ENCODE assay signal across 12 cellular contexts in the genomic region with DNA sequence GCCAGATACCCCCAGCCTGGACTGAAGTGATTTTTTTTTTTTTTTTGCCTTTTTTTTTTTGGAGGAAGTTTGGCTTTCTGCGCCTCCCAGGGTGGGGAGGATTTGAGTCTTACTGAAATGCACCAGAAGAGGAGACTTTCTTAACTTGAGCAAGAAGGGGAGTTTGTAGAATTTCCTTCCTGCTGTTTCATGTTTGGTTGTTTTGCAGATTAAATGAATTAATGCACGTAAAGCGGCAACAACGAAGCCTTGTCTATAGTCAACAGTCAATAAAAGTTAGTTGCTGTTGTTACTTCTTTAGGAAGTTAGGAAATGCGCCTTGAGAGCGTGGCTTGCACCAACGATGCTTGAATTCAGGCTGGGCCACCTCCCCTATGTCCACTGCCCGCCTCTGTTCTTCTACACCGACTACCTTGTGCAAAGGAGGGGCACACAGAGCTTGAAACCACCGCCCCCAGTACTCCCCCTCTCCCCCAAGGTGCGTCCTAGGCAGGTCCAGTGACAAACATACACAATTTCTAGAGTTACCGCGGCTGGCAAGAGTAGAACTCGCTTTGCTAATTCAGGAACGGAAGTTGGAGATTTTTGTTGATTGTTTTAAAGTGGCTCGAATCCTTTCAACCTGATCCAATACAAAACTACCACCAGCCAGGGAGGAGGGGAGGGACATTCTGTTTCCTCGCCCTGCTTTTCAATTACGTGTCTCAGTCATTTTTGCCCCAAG. TPM values are rescaled to one million over a fixed set of nuclear protein-coding genes. Genes with fewer than 3 reads are reported as not detected.
DNase-seq lines count a peak whose midpoint lies in the region; ATAC-seq and TF ChIP-seq lines count a peak whose summit lies in the region.
"Had no signal": no experiment of that assay in that cellular context is flagged by ENCODE, and none has a peak within 500 bp of the region (broad histone marks: within the 10 kb centered on the region; RNA-seq: fewer than 3 reads in every experiment).

No MANE protein-coding gene starts in this region.

- H3K9me3 Mint-ChIP-seq in activated naive CD4-positive, alpha-beta T cell treated with anti-CD3 and anti-CD28 coated beads for 36 hours: no peaks in the 10 kb centered on the region
- no peaks in the 10 kb centered on the region for H3K9me3 Mint-ChIP-seq in activated naive CD4-positive, alpha-beta T cell treated with anti-CD3 and anti-CD28 coated beads, Interleukin-2, amount 50 U/mL, for 72 hours
- H3K9me3 Mint-ChIP-seq in activated CD8-positive, alpha-beta T cell treated with anti-CD3 and anti-CD28 coated beads for 36 hours: no peaks in the 10 kb centered on the region
- H3K9me3 Mint-ChIP-seq in stimulated activated naive CD8-positive, alpha-beta T cell treated with anti-CD3 and anti-CD28 coated beads, Interleukin-15, amount 100 ng/mL, for 72 hours: no peaks in the 10 kb centered on the region
- H3K9me3 Mint-ChIP-seq: activated B cell treated with CpG ODN at 0.5 μM for 24 hours had no signal

- DNase-seq in activated naive CD4-positive, alpha-beta T cell treated with anti-CD3 and anti-CD28 coated beads for 36 hours: no peak
- DNase-seq in activated naive CD4-positive, alpha-beta T cell treated with anti-CD3 and anti-CD28 coated beads, Interleukin-2, amount 50 U/mL, for 72 hours (ENCODE audit: low spot score in 2 of 2): no peak
- no peak for DNase-seq in activated CD8-positive, alpha-beta T cell treated with anti-CD3 and anti-CD28 coated beads for 36 hours
- DNase-seq in fibroblast of villous mesenchyme (ENCODE audit: low read depth) (peak; percentile 13), SJCRH30 (no peak), NCI-H2081 (lab: John Stamatoyannopoulos, UW) (no peak)
- no peak for DNase-seq in stimulated activated naive CD8-positive, alpha-beta T cell treated with anti-CD3 and anti-CD28 coated beads, Interleukin-15, amount 100 ng/mL, for 72 hours
- DNase-seq: activated B cell treated with CpG ODN at 0.5 μM for 24 hours, NCI-H526 treated with DMSO at 0.1 percent for 48 hours had no signal

- no peak for TF ChIP-seq CTCF in activated CD8-positive, alpha-beta T cell treated with anti-CD3 and anti-CD28 coated beads for 36 hours (IDR thresholded peaks at IDR 0.05)
- no peak for TF ChIP-seq CTCF in fibroblast of villous mesenchyme (IDR thresholded peaks at IDR 0.05; ENCODE audit: insufficient read depth, low read depth, low read length)

- no peaks in the 10 kb centered on the region for H3K36me3 ChIP-seq in SJCRH30

- H3K27me3 ChIP-seq in SJCRH30: peaks cover 34% of the 10 kb centered on the region

- H3K4me3 Mint-ChIP-seq in activated naive CD4-positive, alpha-beta T cell treated with anti-CD3 and anti-CD28 coated beads for 36 hours: peak overlapping the region; percentile 5
- peak overlapping the region; percentile 21 for H3K4me3 Mint-ChIP-seq in activated CD8-positive, alpha-beta T cell treated with anti-CD3 and anti-CD28 coated beads for 36 hours
- peak overlapping the region; percentile 73 to 75 for H3K4me3 Mint-ChIP-seq in stimulated activated naive CD8-positive, alpha-beta T cell treated with anti-CD3 and anti-CD28 coated beads, Interleukin-15, amount 100 ng/mL, for 72 hours
- H3K4me3 Mint-ChIP-seq: activated B cell treated with CpG ODN at 0.5 μM for 24 hours had no signal

- CTCF ChIA-PET in activated naive CD4-positive, alpha-beta T cell treated with anti-CD3 and anti-CD28 coated beads for 36 hours (lab: Charles Lee): interaction anchor here (1.2 kb wide), 1 partner anchor 16 kb away, joined by 3 read pairs; no protein-coding TSS in a partner anchor
- CTCF ChIA-PET in activated CD8-positive, alpha-beta T cell treated with anti-CD3 and anti-CD28 coated beads for 36 hours (lab: Charles Lee): interaction anchor here (1.2 to 2.2 kb wide), 2 partner anchors 71 to 77 kb away, joined by 4 to 6 read pairs; no protein-coding TSS in a partner anchor

- H3K4me3 ChIP-seq in fibroblast of villous mesenchyme (ENCODE audit: low read depth, low read length): no peak overlapping the region
- no peak overlapping the region for H3K4me3 ChIP-seq in SJCRH30

- no peaks in the 10 kb centered on the region for H3K4me1 ChIP-seq in SJCRH30

- H3K4me1 Mint-ChIP-seq in activated naive CD4-positive, alpha-beta T cell treated with anti-CD3 and anti-CD28 coated beads for 36 hours (ENCODE audit: low read depth): peaks cover 21% of the 10 kb centered on the region
- peaks cover 11% of the 10 kb centered on the region for H3K4me1 Mint-ChIP-seq in activated CD8-positive, alpha-beta T cell treated with anti-CD3 and anti-CD28 coated beads for 36 hours (ENCODE audit: low read depth)
- peaks cover 25% of the 10 kb centered on the region for H3K4me1 Mint-ChIP-seq in stimulated activated naive CD8-positive, alpha-beta T cell treated with anti-CD3 and anti-CD28 coated beads, Interleukin-15, amount 100 ng/mL, for 72 hours

- no peaks in the 10 kb centered on the region for H3K9me3 ChIP-seq in SJCRH30 (replicated peaks)

- peaks cover 67% of the 10 kb centered on the region for H3K27me3 Mint-ChIP-seq in activated naive CD4-positive, alpha-beta T cell treated with anti-CD3 and anti-CD28 coated beads for 36 hours (ENCODE audit: low read depth)
- H3K27me3 Mint-ChIP-seq in activated CD8-positive, alpha-beta T cell treated with anti-CD3 and anti-CD28 coated beads for 36 hours: peaks cover 64% of the 10 kb centered on the region
- H3K27me3 Mint-ChIP-seq in stimulated activated naive CD8-positive, alpha-beta T cell treated with anti-CD3 and anti-CD28 coated beads, Interleukin-15, amount 100 ng/mL, for 72 hours: peaks cover 67% of the 10 kb centered on the region

- no peak overlapping the region for H3K27ac ChIP-seq in SJCRH30
- H3K27ac ChIP-seq: C4-2B had no signal

- no peak overlapping the region for H3K27ac Mint-ChIP-seq in activated naive CD4-positive, alpha-beta T cell treated with anti-CD3 and anti-CD28 coated beads for 36 hours
- H3K27ac Mint-ChIP-seq in activated naive CD4-positive, alpha-beta T cell treated with anti-CD3 and anti-CD28 coated beads, Interleukin-2, amount 50 U/mL, for 72 hours: no peak overlapping the region
- no peak overlapping the region for H3K27ac Mint-ChIP-seq in activated CD8-positive, alpha-beta T cell treated with anti-CD3 and anti-CD28 coated beads for 36 hours
- peak overlapping the region in 1 of 2 donors; percentile 36 for H3K27ac Mint-ChIP-seq in stimulated activated naive CD8-positive, alpha-beta T cell treated with anti-CD3 and anti-CD28 coated beads, Interleukin-15, amount 100 ng/mL, for 72 hours
- H3K27ac Mint-ChIP-seq: activated B cell treated with CpG ODN at 0.5 μM for 24 hours had no signal

- POLR2A ChIA-PET in activated CD8-positive, alpha-beta T cell treated with anti-CD3 and anti-CD28 coated beads for 36 hours (lab: Charles Lee): no interaction called here

- no peak for ATAC-seq in activated naive CD4-positive, alpha-beta T cell treated with anti-CD3 and anti-CD28 coated beads, Interleukin-2, amount 50 U/mL, for 72 hours
- no peak for ATAC-seq in activated CD8-positive, alpha-beta T cell treated with anti-CD3 and anti-CD28 coated beads for 36 hours
- ATAC-seq in stimulated activated naive CD8-positive, alpha-beta T cell treated with anti-CD3 and anti-CD28 coated beads, Interleukin-15, amount 100 ng/mL, for 72 hours: no peak
- no peak for ATAC-seq in GM21737 (IDR thresholded peaks at IDR 0.05; ENCODE audit: unreplicated experiment)

- no peaks in the 10 kb centered on the region for H3K36me3 Mint-ChIP-seq in activated naive CD4-positive, alpha-beta T cell treated with anti-CD3 and anti-CD28 coated beads for 36 hours (ENCODE audit: low read depth)
- H3K36me3 Mint-ChIP-seq in activated naive CD4-positive, alpha-beta T cell treated with anti-CD3 and anti-CD28 coated beads, Interleukin-2, amount 50 U/mL, for 72 hours: peaks cover 0 to 5% of the 10 kb centered on the region in 2 donors
- H3K36me3 Mint-ChIP-seq in activated CD8-positive, alpha-beta T cell treated with anti-CD3 and anti-CD28 coated beads for 36 hours (ENCODE audit: low read depth): no peaks in the 10 kb centered on the region

- intact Hi-C loops in activated naive CD4-positive, alpha-beta T cell treated with anti-CD3 and anti-CD28 coated beads for 36 hours (cut with micrococcal nuclease): no loop called here
- intact Hi-C loops in activated CD8-positive, alpha-beta T cell treated with anti-CD3 and anti-CD28 coated beads for 36 hours (cut with micrococcal nuclease): no loop called here

RNA-seq across cellular contexts. Expression of a gene that starts 0.8 kb away (rescaled TPM):
- not detected for total RNA-seq in activated naive CD4-positive, alpha-beta T cell treated with anti-CD3 and anti-CD28 coated beads for 36 hours
- total RNA-seq in activated naive CD4-positive, alpha-beta T cell treated with anti-CD3 and anti-CD28 coated beads, Interleukin-2, amount 50 U/mL, for 72 hours: not detected
- not detected for total RNA-seq in activated CD8-positive, alpha-beta T cell treated with anti-CD3 and anti-CD28 coated beads for 36 hours
- total RNA-seq in fibroblast of villous mesenchyme: not detected in 2 replicates
- total RNA-seq in SJCRH30 (2014; rRNA removed; shearing (Covaris generic)): not detected in 2 replicates
- total RNA-seq: activated B cell treated with CpG ODN at 0.5 μM for 24 hours, lung microvascular endothelial cell had no signal

RNA-seq across cellular contexts. Expression of a gene that starts 33.3 kb away (rescaled TPM):
- 10 to 100 TPM; 48.8 to 53.3 TPM for total RNA-seq in activated naive CD4-positive, alpha-beta T cell treated with anti-CD3 and anti-CD28 coated beads for 36 hours
- 10 to 100 TPM; 52.0 to 62.1 TPM for total RNA-seq in activated naive CD4-positive, alpha-beta T cell treated with anti-CD3 and anti-CD28 coated beads, Interleukin-2, amount 50 U/mL, for 72 hours
- 10 to 100 TPM; 31.1 to 37.4 TPM for total RNA-seq in activated CD8-positive, alpha-beta T cell treated with anti-CD3 and anti-CD28 coated beads for 36 hours
- total RNA-seq in fibroblast of villous mesenchyme: 82.0 and 130 TPM in 2 replicates
- total RNA-seq in SJCRH30 (2014; rRNA removed; shearing (Covaris generic)): 129 and 168 TPM in 2 replicates

Comparison
In these comparisons a context has a peak if more than half of its experiments do, and no peak if none do; other contexts are left out.
1. H3K4me3 Mint-ChIP-seq: peak in every context shown above with its lines; median percentile 74 in stimulated activated naive CD8-positive, alpha-beta T cell treated with anti-CD3 and anti-CD28 coated beads, Interleukin-15, amount 100 ng/mL, for 72 hours; 21 in activated CD8-positive, alpha-beta T cell treated with anti-CD3 and anti-CD28 coated beads for 36 hours; 5 in activated naive CD4-positive, alpha-beta T cell treated with anti-CD3 and anti-CD28 coated beads for 36 hours.